ENCODE assay signal across 30 cellular contexts in the genomic region with DNA sequence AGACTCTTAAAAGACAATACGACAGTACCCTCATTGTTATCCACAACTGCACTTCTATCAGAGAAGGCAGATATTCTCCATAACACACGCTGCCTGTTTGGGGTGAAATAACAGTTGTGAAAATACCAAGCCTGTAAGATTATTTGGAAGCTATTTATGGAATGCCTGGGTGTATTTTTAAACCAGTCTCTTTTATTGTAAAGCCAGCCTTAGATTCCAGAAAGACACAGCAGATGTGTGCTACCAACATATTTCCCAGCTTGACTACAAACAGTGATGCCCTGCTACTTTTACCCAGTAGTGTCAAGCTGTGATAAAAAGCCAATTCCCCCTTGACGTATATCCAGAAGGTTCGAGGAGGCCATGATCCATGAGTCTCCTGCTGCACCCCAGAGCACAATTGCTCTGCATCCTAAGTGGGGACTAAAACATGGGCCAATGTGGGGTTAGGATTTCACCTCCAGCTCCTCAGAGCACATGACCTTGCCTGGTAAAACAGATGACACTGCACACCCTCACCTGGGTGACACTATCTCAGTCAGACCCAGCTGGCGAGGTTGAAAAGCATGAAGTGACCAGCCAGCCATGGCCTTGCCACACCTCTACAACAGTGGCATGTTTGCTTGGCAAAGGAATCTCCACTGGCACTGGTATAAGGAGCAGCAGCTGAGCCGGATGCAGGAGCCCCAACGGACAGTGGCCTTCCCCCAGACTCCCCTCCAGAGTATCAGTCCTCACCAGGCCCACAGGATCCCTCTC.
A peak's percentile ranks its signal among the peaks of the same experiment; 100 is the strongest.
DNase-seq lines count a peak whose midpoint lies in the region; ATAC-seq and TF ChIP-seq lines count a peak whose summit lies in the region.
"Had no signal": no experiment of that assay in that cellular context is flagged by ENCODE, and none has a peak within 500 bp of the region (broad histone marks: within the 10 kb centered on the region; RNA-seq: fewer than 3 reads in every experiment).

No MANE protein-coding gene starts in this region.

- CTCF ChIA-PET in OCI-LY7 (lab: Charles Lee; ENCODE audit: unreplicated experiment), result no interaction called here

- POLR2A ChIA-PET in OCI-LY7 (lab: Charles Lee), result no interaction called here

- no peak overlapping the region for H3K4me3 Mint-ChIP-seq in stimulated activated naive CD8-positive, alpha-beta T cell treated with anti-CD3 and anti-CD28 coated beads, Interleukin-15, amount 100 ng/mL, for 72 hours
- peak overlapping the region in 1 of 3 experiments; percentile 68 for H3K4me3 Mint-ChIP-seq in nephron
- H3K4me3 Mint-ChIP-seq in neural progenitor cell, result no peak overlapping the region
- H3K4me3 Mint-ChIP-seq: activated naive CD8-positive, alpha-beta T cell treated with anti-CD3 and anti-CD28 coated beads, Interleukin-2, amount 50 U/mL, for 24 hours; activated T-cell treated with anti-CD3 and anti-CD28 coated beads, Interleukin-2, amount 50 U/mL, for 24 hours; CD8-positive, alpha-beta T cell; naive thymus-derived CD8-positive, alpha-beta T cell; stimulated activated naive CD8-positive, alpha-beta T cell treated with anti-CD3 and anti-CD28 coated beads, Interleukin-15, Interleukin-2, amounts not matched to agents 100 ng/mL and 50 ng/mL, for 24 hours had no signal

- no peak for DNase-seq in stimulated activated naive CD8-positive, alpha-beta T cell treated with anti-CD3 and anti-CD28 coated beads, Interleukin-15, amount 100 ng/mL, for 72 hours
- no peak for DNase-seq in stimulated activated naive CD8-positive, alpha-beta T cell treated with anti-CD3 and anti-CD28 coated beads, Interleukin-15, Interleukin-2, amounts not matched to agents 100 U/mL and 50 U/mL, for 24 hours
- peak; percentile 28 for DNase-seq in foreskin melanocyte
- no peak for DNase-seq in OCI-LY7 (ENCODE audit: low spot score)
- no peak for DNase-seq in thyroid gland
- DNase-seq in neural progenitor cell (ENCODE audit: low spot score), result no peak
- DNase-seq: activated CD4-positive, alpha-beta T cell treated with anti-CD3 and anti-CD28 coated beads for 48 hours; activated gamma-delta T cell treated with Interleukin-2 at 50 U/mL for 16 hours; activated naive CD8-positive, alpha-beta T cell treated with anti-CD3 and anti-CD28 coated beads, Interleukin-2, amount 50 U/mL, for 24 hours; activated T-cell treated with anti-CD3 and anti-CD28 coated beads, Interleukin-2, amount 50 U/mL, for 24 hours; AML-193; CD8-positive, alpha-beta T cell; GOT3; naive thymus-derived CD8-positive, alpha-beta T cell; NCI-H1105; NCI-H187 treated with DMSO at 0.1 percent for 48 hours; NCI-H2171 treated with DMSO at 0.1 percent for 48 hours; NCI-H524 treated with DMSO at 0.1 percent for 48 hours; NK-92 treated with Interleukin-12 subunit alpha and Interleukin-12 subunit beta, amount 100 ng/mL, for 24 hours; ovary; SHP77 treated with DMSO at 0.1 percent for 48 hours; stimulated activated CD4-positive, alpha-beta T cell treated with anti-CD3 and anti-CD28 coated beads, Interleukin-4, amount 100 ng/mL, for 4 hours; T1000; WERI-Rb-1 had no signal

- H4K20me1 ChIP-seq in OCI-LY7 (ENCODE audit: insufficient read depth, low read length) (no peaks in the 10 kb centered on the region), neural progenitor cell (ENCODE audit: low read depth) (no peaks in the 10 kb centered on the region)

- peak; percentile 12 for ATAC-seq in stimulated activated naive CD8-positive, alpha-beta T cell treated with anti-CD3 and anti-CD28 coated beads, Interleukin-15, amount 100 ng/mL, for 72 hours
- ATAC-seq in stimulated activated naive CD8-positive, alpha-beta T cell treated with anti-CD3 and anti-CD28 coated beads, Interleukin-15, Interleukin-2, amounts not matched to agents 100 U/mL and 50 U/mL, for 24 hours, result no peak
- ATAC-seq in HG03354 (IDR thresholded peaks at IDR 0.05; ENCODE audit: poor library complexity, severe bottlenecking, unreplicated experiment), result no peak
- ATAC-seq: CD8-positive, alpha-beta T cell; naive thymus-derived CD8-positive, alpha-beta T cell had no signal

- no peaks in the 10 kb centered on the region for H3F3A ChIP-seq in neural progenitor cell (ENCODE audit: low read depth)

- no peaks in the 10 kb centered on the region for H3K27me3 ChIP-seq in thyroid gland
- H3K27me3 ChIP-seq in neural progenitor cell, result no peaks in the 10 kb centered on the region
- H3K27me3 ChIP-seq: brain microvascular endothelial cell, ovary, right atrium auricular region, vagina had no signal

- no peaks in the 10 kb centered on the region for H3K4me1 ChIP-seq in OCI-LY7 (ENCODE audit: insufficient read depth, low read length, poor library complexity, severe bottlenecking)
- no peaks in the 10 kb centered on the region for H3K4me1 ChIP-seq in thyroid gland
- no peaks in the 10 kb centered on the region for H3K4me1 ChIP-seq in neural progenitor cell

- no peak overlapping the region for H3K4me2 ChIP-seq in OCI-LY7 (ENCODE audit: low read length)
- no peak overlapping the region for H3K4me2 ChIP-seq in neural progenitor cell

- H3K27me3 Mint-ChIP-seq in stimulated activated naive CD8-positive, alpha-beta T cell treated with anti-CD3 and anti-CD28 coated beads, Interleukin-15, amount 100 ng/mL, for 72 hours, result no peaks in the 10 kb centered on the region
- H3K27me3 Mint-ChIP-seq in nephron (ENCODE audit: low read depth) (peaks cover 4% of the 10 kb centered on the region), neural progenitor cell (ENCODE audit: insufficient read depth, low read depth) (peaks cover 4% of the 10 kb centered on the region)
- H3K27me3 Mint-ChIP-seq: activated naive CD8-positive, alpha-beta T cell treated with anti-CD3 and anti-CD28 coated beads, Interleukin-2, amount 50 U/mL, for 24 hours; activated T-cell treated with anti-CD3 and anti-CD28 coated beads, Interleukin-2, amount 50 U/mL, for 24 hours; naive thymus-derived CD8-positive, alpha-beta T cell; stimulated activated naive CD8-positive, alpha-beta T cell treated with anti-CD3 and anti-CD28 coated beads, Interleukin-15, Interleukin-2, amounts not matched to agents 100 ng/mL and 50 ng/mL, for 24 hours had no signal

- 81 to 82% methylated on average over 5 to 6 of the region's 7 CpGs for WGBS in thyroid gland, 2 donors

- no peaks in the 10 kb centered on the region for H3K9me2 ChIP-seq in OCI-LY7 (ENCODE audit: insufficient read depth, low read length)

- no peaks in the 10 kb centered on the region for H3K4me1 Mint-ChIP-seq in stimulated activated naive CD8-positive, alpha-beta T cell treated with anti-CD3 and anti-CD28 coated beads, Interleukin-15, amount 100 ng/mL, for 72 hours
- H3K4me1 Mint-ChIP-seq in nephron (peaks cover 76% of the 10 kb centered on the region), neural progenitor cell (peaks cover 34% of the 10 kb centered on the region)
- H3K4me1 Mint-ChIP-seq: activated naive CD8-positive, alpha-beta T cell treated with anti-CD3 and anti-CD28 coated beads, Interleukin-2, amount 50 U/mL, for 24 hours; naive thymus-derived CD8-positive, alpha-beta T cell had no signal

- no peak overlapping the region for H3K9ac ChIP-seq in neural progenitor cell

- no peak overlapping the region for H3K27ac Mint-ChIP-seq in stimulated activated naive CD8-positive, alpha-beta T cell treated with anti-CD3 and anti-CD28 coated beads, Interleukin-15, amount 100 ng/mL, for 72 hours
- H3K27ac Mint-ChIP-seq in nephron (peak overlapping the region; percentile 54 to 82 (median 72)), neural progenitor cell (no peak overlapping the region)
- H3K27ac Mint-ChIP-seq: activated naive CD8-positive, alpha-beta T cell treated with anti-CD3 and anti-CD28 coated beads, Interleukin-2, amount 50 U/mL, for 24 hours; activated T-cell treated with anti-CD3 and anti-CD28 coated beads, Interleukin-2, amount 50 U/mL, for 24 hours; CD8-positive, alpha-beta T cell; naive thymus-derived CD8-positive, alpha-beta T cell; stimulated activated naive CD8-positive, alpha-beta T cell treated with anti-CD3 and anti-CD28 coated beads, Interleukin-15, Interleukin-2, amounts not matched to agents 100 ng/mL and 50 ng/mL, for 24 hours had no signal

- TF ChIP-seq POLR2A in thyroid gland (IDR thresholded peaks at IDR 0.05), result no peak

- no peak overlapping the region for H3K4me3 ChIP-seq in OCI-LY7 (ENCODE audit: low read depth, low read length, poor library complexity, severe bottlenecking)
- H3K4me3 ChIP-seq in thyroid gland (replicated peaks in 1 of 3), result no peak overlapping the region
- H3K4me3 ChIP-seq in neural progenitor cell, result no peak overlapping the region
- H3K4me3 ChIP-seq: ovary, right atrium auricular region, vagina had no signal

- no peaks in the 10 kb centered on the region for H3K79me2 ChIP-seq in OCI-LY7 (ENCODE audit: insufficient read depth, low read depth, low read length)
- no peaks in the 10 kb centered on the region for H3K79me2 ChIP-seq in neural progenitor cell (ENCODE audit: low read depth)

- H3K36me3 Mint-ChIP-seq in nephron (ENCODE audit: low read depth), result no peaks in the 10 kb centered on the region
- no peaks in the 10 kb centered on the region for H3K36me3 Mint-ChIP-seq in neural progenitor cell
- H3K36me3 Mint-ChIP-seq: CD8-positive, alpha-beta T cell; naive thymus-derived CD8-positive, alpha-beta T cell had no signal

- H3K27ac ChIP-seq in OCI-LY7 (ENCODE audit: low read depth, low read length, poor library complexity, severe bottlenecking) (no peak overlapping the region), thyroid gland (no peak overlapping the region), neural progenitor cell (no peak overlapping the region)
- H3K27ac ChIP-seq: brain microvascular endothelial cell, ovary, right atrium auricular region, vagina, WERI-Rb-1 had no signal

- H3K9me3 Mint-ChIP-seq in stimulated activated naive CD8-positive, alpha-beta T cell treated with anti-CD3 and anti-CD28 coated beads, Interleukin-15, amount 100 ng/mL, for 72 hours, result no peaks in the 10 kb centered on the region
- H3K9me3 Mint-ChIP-seq in nephron (no peaks in the 10 kb centered on the region), neural progenitor cell (no peaks in the 10 kb centered on the region)
- H3K9me3 Mint-ChIP-seq: activated naive CD8-positive, alpha-beta T cell treated with anti-CD3 and anti-CD28 coated beads, Interleukin-2, amount 50 U/mL, for 24 hours; activated T-cell treated with anti-CD3 and anti-CD28 coated beads, Interleukin-2, amount 50 U/mL, for 24 hours; CD8-positive, alpha-beta T cell; stimulated activated naive CD8-positive, alpha-beta T cell treated with anti-CD3 and anti-CD28 coated beads, Interleukin-15, Interleukin-2, amounts not matched to agents 100 ng/mL and 50 ng/mL, for 24 hours had no signal

- intact Hi-C loops in OCI-LY7 (cut with micrococcal nuclease; ENCODE audit: unreplicated experiment), result no loop called here
- intact Hi-C loops in thyroid gland (cut with DNase I), result no loop called here

- H2AFZ ChIP-seq in OCI-LY7 (ENCODE audit: low read length) (no peak overlapping the region), neural progenitor cell (replicated peaks) (no peak overlapping the region)

- no peaks in the 10 kb centered on the region for H3K36me3 ChIP-seq in OCI-LY7 (ENCODE audit: insufficient read depth, low read length)
- no peaks in the 10 kb centered on the region for H3K36me3 ChIP-seq in thyroid gland
- no peaks in the 10 kb centered on the region for H3K36me3 ChIP-seq in neural progenitor cell
- H3K36me3 ChIP-seq: brain microvascular endothelial cell, ovary, right atrium auricular region, vagina, WERI-Rb-1 had no signal

- BruUV-seq in OCI-LY7 (replicated peaks; lab: Mats Ljungman, UMichigan), result no TSS peak

- TF ChIP-seq CTCF in nephron (IDR thresholded peaks at IDR 0.05; ENCODE audit: unreplicated experiment in 3 of 3), result no peak
- TF ChIP-seq CTCF in OCI-LY7 (conservative IDR thresholded peaks at IDR 0.05; ENCODE audit: low read length), result no peak
- no peak for TF ChIP-seq CTCF in thyroid gland (IDR thresholded peaks at IDR 0.05)
- TF ChIP-seq CTCF in neural progenitor cell (IDR thresholded peaks at IDR 0.05), result no peak

- no peaks in the 10 kb centered on the region for H3K9me3 ChIP-seq in OCI-LY7 (ENCODE audit: low read length)
- H3K9me3 ChIP-seq in thyroid gland, result no peaks in the 10 kb centered on the region
- no peaks in the 10 kb centered on the region for H3K9me3 ChIP-seq in neural progenitor cell (ENCODE audit: low read depth)
- H3K9me3 ChIP-seq: ovary, right atrium auricular region, vagina had no signal

Comparison
In these comparisons a context has a peak if more than half of its experiments do, and no peak if none do; other contexts are left out.
1. H3K27ac Mint-ChIP-seq: peak in nephron (3 of 3); none in stimulated activated naive CD8-positive, alpha-beta T cell treated with anti-CD3 and anti-CD28 coated beads, Interleukin-15, amount 100 ng/mL, for 72 hours (0 of 2) and neural progenitor cell (single experiment).